In genomic region chr15:42547926-42548257, GRCh38 we compare ENCODE assay signal across 1 cellular context.
TF ChIP-seq lines count a peak whose summit lies in the region.

No MANE protein-coding gene starts in this region.

TF ChIP-seq in endothelial cell of umbilical vein, 7 proteins besides CTCF, POLR2A, EP300 and RAD21:
- no peak for TF ChIP-seq EZH2 (IDR thresholded peaks at IDR 0.05; ENCODE audit: borderline replicate concordance, low read depth, low read length, severe bottlenecking)
- TF ChIP-seq GATA2 (IDR thresholded peaks at IDR 0.05; ENCODE audit: insufficient read depth, insufficient read length, low read depth, low read length): no peak
- TF ChIP-seq MYC (IDR thresholded peaks at IDR 0.05; ENCODE audit: low read depth, low read length): no peak
- TF ChIP-seq JUN (IDR thresholded peaks at IDR 0.05; ENCODE audit: borderline replicate concordance, insufficient read depth, insufficient read length, low read depth): no peak
- TF ChIP-seq, protein P1, sequence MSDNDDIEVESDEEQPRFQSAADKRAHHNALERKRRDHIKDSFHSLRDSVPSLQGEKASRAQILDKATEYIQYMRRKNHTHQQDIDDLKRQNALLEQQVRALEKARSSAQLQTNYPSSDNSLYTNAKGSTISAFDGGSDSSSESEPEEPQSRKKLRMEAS (IDR thresholded peaks at IDR 0.05; ENCODE audit: insufficient read depth, insufficient read length): no peak
- no peak for TF ChIP-seq POLR2AphosphoS5 (IDR thresholded peaks at IDR 0.05; ENCODE audit: insufficient read depth, low read depth, low read length)
- no peak for TF ChIP-seq FOS (IDR thresholded peaks at IDR 0.05; ENCODE audit: borderline replicate concordance, insufficient read depth, low read length)
